29 cellular contexts compared by ENCODE assay signal in the genomic region with DNA sequence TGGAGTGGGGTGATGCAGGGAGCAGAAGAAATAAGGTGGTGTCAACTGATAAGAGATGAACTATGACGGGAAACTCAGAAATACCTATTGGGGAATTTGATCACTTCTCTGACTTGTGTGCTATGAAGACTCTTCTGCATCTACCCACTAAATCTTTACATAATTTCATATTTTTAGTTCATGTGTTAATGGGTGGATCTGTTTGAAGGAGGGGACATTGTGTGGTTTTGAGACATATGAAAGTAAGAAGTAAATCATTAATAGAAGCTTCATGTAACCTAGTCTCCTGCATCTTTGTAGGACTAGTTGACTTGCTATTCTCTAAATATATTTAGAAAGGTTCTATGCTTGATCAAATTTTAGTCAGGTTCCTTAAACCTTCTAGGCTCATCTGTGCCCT.
"Had no signal": no experiment of that assay in that cellular context is flagged by ENCODE, and none has a peak within 500 bp of the region (broad histone marks: within the 10 kb centered on the region; RNA-seq: fewer than 3 reads in every experiment).

No MANE protein-coding gene starts in this region.

- H3K27me3 Mint-ChIP-seq: stimulated activated memory B cell treated with anti-CD40 and anti-IgM and Interleukin-4, amounts not matched to agents 10 μg/mL and 1 μg/mL and 100 μg/mL, for 72 hours; stimulated activated naive B cell treated with anti-CD40 and anti-IgM and Interleukin-4, amounts not matched to agents 10 μg/mL and 1 μg/mL and 100 μg/mL, for 72 hours; stimulated activated naive CD8-positive, alpha-beta T cell treated with anti-CD3 and anti-CD28 coated beads, Interleukin-15, amount 100 ng/mL, for 72 hours; stimulated activated naive CD8-positive, alpha-beta T cell treated with anti-CD3 and anti-CD28 coated beads, Interleukin-15, Interleukin-2, amounts not matched to agents 100 ng/mL and 50 ng/mL, for 24 hours had no signal

- H3K4me3 ChIP-seq: stomach, suprapubic skin, testis, thoracic aorta, thyroid gland, tibial artery, tibial nerve, transverse colon, upper lobe of left lung, upper lobe of right lung, uterus, vagina had no signal

- H3K36me3 Mint-ChIP-seq: stimulated activated effector memory CD8-positive, alpha-beta T cell treated with anti-CD3 and anti-CD28 coated beads, Interleukin-12 subunit alpha, Interleukin-12 subunit beta, amount 100 ng/mL, for 72 hours; stimulated activated memory B cell treated with anti-CD40 and anti-IgM and Interleukin-4, amounts not matched to agents 10 μg/mL and 1 μg/mL and 100 μg/mL, for 72 hours; stimulated activated naive B cell treated with anti-CD40 and anti-IgM and Interleukin-4, amounts not matched to agents 10 μg/mL and 1 μg/mL and 100 μg/mL, for 72 hours; type B pancreatic cell had no signal

- DNase-seq: stimulated activated CD4-positive, alpha-beta T cell treated with anti-CD3 and anti-CD28 coated beads, Interleukin-2, amount 100 ng/mL, for 48 hours; stimulated activated CD4-positive, alpha-beta T cell treated with anti-CD3 and anti-CD28 coated beads, Interleukin-4, amount 100 ng/mL, for 1 hour; stimulated activated CD4-positive, alpha-beta T cell treated with anti-CD3 and anti-CD28 coated beads, Interleukin-4, amount 100 ng/mL, for 24 hours; stimulated activated CD4-positive, alpha-beta T cell treated with anti-CD3 and anti-CD28 coated beads, Interleukin-4, amount 100 ng/mL, for 4 hours; stimulated activated CD8-positive, alpha-beta memory T cell treated with anti-CD3 and anti-CD28 coated beads, Interleukin-4, amount 100 ng/mL, for 48 hours; stimulated activated naive B cell treated with anti-CD40 and anti-IgM and Interleukin-4, amounts not matched to agents 10 μg/mL and 1 μg/mL and 100 μg/mL, for 72 hours; stimulated activated naive CD4-positive, alpha-beta T cell; stimulated activated naive CD4-positive, alpha-beta T cell treated with Interleukin-2 at 50 U/mL for 16 hours; stimulated activated naive CD8-positive, alpha-beta T cell treated with anti-CD3 and anti-CD28 coated beads, Interleukin-15, amount 100 ng/mL, for 72 hours; stimulated activated naive CD8-positive, alpha-beta T cell treated with anti-CD3 and anti-CD28 coated beads, Interleukin-15, Interleukin-2, amounts not matched to agents 100 U/mL and 50 U/mL, for 24 hours; stomach; substantia nigra; testis; thyroid gland; tibial artery; transverse colon; trophoblast cell; upper lobe of left lung; upper lobe of right lung; uterus had no signal

- H3K9me3 Mint-ChIP-seq: stimulated activated memory B cell treated with anti-CD40 and anti-IgM and Interleukin-4, amounts not matched to agents 10 μg/mL and 1 μg/mL and 100 μg/mL, for 72 hours; stimulated activated naive CD8-positive, alpha-beta T cell treated with anti-CD3 and anti-CD28 coated beads, Interleukin-15, amount 100 ng/mL, for 72 hours; stimulated activated naive CD8-positive, alpha-beta T cell treated with anti-CD3 and anti-CD28 coated beads, Interleukin-15, Interleukin-2, amounts not matched to agents 100 ng/mL and 50 ng/mL, for 24 hours; type B pancreatic cell had no signal

- H3K36me3 ChIP-seq: stomach, suprapubic skin, thoracic aorta, thyroid gland, tibial artery, tibial nerve, transverse colon, upper lobe of left lung, upper lobe of right lung, uterus, vagina had no signal

- H3K27ac Mint-ChIP-seq: stimulated activated effector memory CD8-positive, alpha-beta T cell treated with anti-CD3 and anti-CD28 coated beads, Interleukin-12 subunit alpha, Interleukin-12 subunit beta, amount 100 ng/mL, for 72 hours; stimulated activated memory B cell treated with anti-CD40 and anti-IgM and Interleukin-4, amounts not matched to agents 10 μg/mL and 1 μg/mL and 100 μg/mL, for 72 hours; stimulated activated naive B cell treated with anti-CD40 and anti-IgM and Interleukin-4, amounts not matched to agents 10 μg/mL and 1 μg/mL and 100 μg/mL, for 72 hours; stimulated activated naive CD8-positive, alpha-beta T cell treated with anti-CD3 and anti-CD28 coated beads, Interleukin-15, Interleukin-2, amounts not matched to agents 100 ng/mL and 50 ng/mL, for 24 hours; type B pancreatic cell had no signal

- H3K4me3 Mint-ChIP-seq: stimulated activated effector memory CD8-positive, alpha-beta T cell treated with anti-CD3 and anti-CD28 coated beads, Interleukin-12 subunit alpha, Interleukin-12 subunit beta, amount 100 ng/mL, for 72 hours; stimulated activated memory B cell treated with anti-CD40 and anti-IgM and Interleukin-4, amounts not matched to agents 10 μg/mL and 1 μg/mL and 100 μg/mL, for 72 hours; stimulated activated naive B cell treated with anti-CD40 and anti-IgM and Interleukin-4, amounts not matched to agents 10 μg/mL and 1 μg/mL and 100 μg/mL, for 72 hours; stimulated activated naive CD8-positive, alpha-beta T cell treated with anti-CD3 and anti-CD28 coated beads, Interleukin-15, amount 100 ng/mL, for 72 hours; stimulated activated naive CD8-positive, alpha-beta T cell treated with anti-CD3 and anti-CD28 coated beads, Interleukin-15, Interleukin-2, amounts not matched to agents 100 ng/mL and 50 ng/mL, for 24 hours; type B pancreatic cell had no signal

- H3K4me1 ChIP-seq: stomach, suprapubic skin, testis, thyroid gland, tibial artery, tibial nerve, transverse colon, upper lobe of left lung, upper lobe of right lung, uterus, vagina had no signal

- H3K27ac ChIP-seq: stomach, suprapubic skin, testis, thoracic aorta, thyroid gland, tibial artery, tibial nerve, transverse colon, upper lobe of left lung, upper lobe of right lung, uterus, vagina had no signal

- H3K4me1 Mint-ChIP-seq: stimulated activated effector memory CD8-positive, alpha-beta T cell treated with anti-CD3 and anti-CD28 coated beads, Interleukin-12 subunit alpha, Interleukin-12 subunit beta, amount 100 ng/mL, for 72 hours; stimulated activated memory B cell treated with anti-CD40 and anti-IgM and Interleukin-4, amounts not matched to agents 10 μg/mL and 1 μg/mL and 100 μg/mL, for 72 hours; stimulated activated naive B cell treated with anti-CD40 and anti-IgM and Interleukin-4, amounts not matched to agents 10 μg/mL and 1 μg/mL and 100 μg/mL, for 72 hours; stimulated activated naive CD8-positive, alpha-beta T cell treated with anti-CD3 and anti-CD28 coated beads, Interleukin-15, amount 100 ng/mL, for 72 hours had no signal

- FAIRE-seq: urothelium cell line had no signal

- ATAC-seq: stimulated activated effector memory CD8-positive, alpha-beta T cell treated with anti-CD3 and anti-CD28 coated beads, Interleukin-12 subunit alpha, Interleukin-12 subunit beta, amount 100 ng/mL, for 72 hours; stimulated activated memory B cell treated with anti-CD40 and anti-IgM and Interleukin-4, amounts not matched to agents 10 μg/mL and 1 μg/mL and 100 μg/mL, for 72 hours; stimulated activated naive B cell treated with anti-CD40 and anti-IgM and Interleukin-4, amounts not matched to agents 10 μg/mL and 1 μg/mL and 100 μg/mL, for 72 hours; stimulated activated naive CD8-positive, alpha-beta T cell treated with anti-CD3 and anti-CD28 coated beads, Interleukin-15, amount 100 ng/mL, for 72 hours; stimulated activated naive CD8-positive, alpha-beta T cell treated with anti-CD3 and anti-CD28 coated beads, Interleukin-15, Interleukin-2, amounts not matched to agents 100 U/mL and 50 U/mL, for 24 hours; upper lobe of right lung had no signal

- H3K9me3 ChIP-seq: stomach, suprapubic skin, testis, thoracic aorta, thyroid gland, tibial artery, tibial nerve, transverse colon, upper lobe of left lung, upper lobe of right lung, uterus, vagina had no signal

- H3K27me3 ChIP-seq: stomach, suprapubic skin, testis, thyroid gland, tibial artery, tibial nerve, transverse colon, upper lobe of left lung, upper lobe of right lung, uterus, vagina had no signal
